In the genomic region with DNA sequence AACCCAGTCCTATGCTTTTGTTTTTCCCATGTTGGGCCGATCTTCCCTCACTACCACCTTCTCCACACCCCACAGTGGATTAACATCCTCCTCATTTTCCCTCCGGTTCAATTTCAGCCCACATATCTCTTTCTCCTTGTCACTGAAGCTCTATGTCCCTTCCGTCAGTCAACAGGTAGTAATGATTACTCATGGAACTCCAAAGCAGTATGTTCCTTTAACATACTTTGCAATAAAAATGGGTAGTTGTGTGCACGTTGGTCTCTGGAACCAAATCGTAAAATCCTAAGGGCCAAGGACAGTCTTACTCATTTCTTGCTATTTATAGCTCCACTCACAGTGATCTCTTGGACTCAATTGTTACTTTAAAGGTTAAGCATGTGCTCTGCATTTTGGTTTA, we compare ENCODE assay signal across 21 cellular contexts. TPM values are rescaled to one million over a fixed set of nuclear protein-coding genes. Genes with fewer than 3 reads are reported as not detected.
DNase-seq lines count a peak whose midpoint lies in the region; ATAC-seq and FAIRE-seq lines count a peak whose summit lies in the region.
"Had no signal": no experiment of that assay in that cellular context is flagged by ENCODE, and none has a peak within 500 bp of the region (broad histone marks: within the 10 kb centered on the region; RNA-seq: fewer than 3 reads in every experiment).

No MANE protein-coding gene starts in this region.

- H3K4me1 Mint-ChIP-seq in activated T-cell treated with anti-CD3 and anti-CD28 coated beads, Interleukin-2, amount 50 U/mL, for 72 hours (ENCODE audit: low read depth) = no peaks in the 10 kb centered on the region
- no peaks in the 10 kb centered on the region for H3K4me1 Mint-ChIP-seq in stimulated activated effector memory CD8-positive, alpha-beta T cell treated with anti-CD3 and anti-CD28 coated beads, Interleukin-12 subunit alpha, Interleukin-12 subunit beta, amount 100 ng/mL, for 72 hours
- H3K4me1 Mint-ChIP-seq: activated naive CD8-positive, alpha-beta T cell treated with anti-CD3 and anti-CD28 coated beads, Interleukin-2, amount 50 U/mL, for 24 hours had no signal

- ATAC-seq in left colon = peak; percentile 90
- ATAC-seq in HG02759 (IDR thresholded peaks at IDR 0.05; ENCODE audit: unreplicated experiment) = no peak
- no peak for ATAC-seq in activated T-cell treated with anti-CD3 and anti-CD28 coated beads, Interleukin-2, amount 50 U/mL, for 72 hours (replicated peaks in 1 of 2)
- ATAC-seq in stimulated activated effector memory CD8-positive, alpha-beta T cell treated with anti-CD3 and anti-CD28 coated beads, Interleukin-12 subunit alpha, Interleukin-12 subunit beta, amount 100 ng/mL, for 72 hours = no peak
- ATAC-seq: activated naive CD8-positive, alpha-beta T cell treated with anti-CD3 and anti-CD28 coated beads, Interleukin-2, amount 50 U/mL, for 24 hours; GM12878; sciatic nerve had no signal

- no peak overlapping the region for H3K27ac ChIP-seq in small intestine (ENCODE audit: low read depth in 1 of 2, low read length in 1 of 2)
- H3K27ac ChIP-seq: cardiac muscle cell, WERI-Rb-1 had no signal

- H3K9me3 ChIP-seq in adipocyte (ENCODE audit: control insufficient read depth, low read length) (no peaks in the 10 kb centered on the region), small intestine (ENCODE audit: control insufficient read depth, low read depth) (no peaks in the 10 kb centered on the region)
- H3K9me3 ChIP-seq: BE2C had no signal

- H3K27ac Mint-ChIP-seq in activated T-cell treated with anti-CD3 and anti-CD28 coated beads, Interleukin-2, amount 50 U/mL, for 72 hours = no peak overlapping the region
- H3K27ac Mint-ChIP-seq in stimulated activated effector memory CD8-positive, alpha-beta T cell treated with anti-CD3 and anti-CD28 coated beads, Interleukin-12 subunit alpha, Interleukin-12 subunit beta, amount 100 ng/mL, for 72 hours = no peak overlapping the region
- H3K27ac Mint-ChIP-seq: activated naive CD8-positive, alpha-beta T cell treated with anti-CD3 and anti-CD28 coated beads, Interleukin-2, amount 50 U/mL, for 24 hours; activated T-helper 2 cell treated with anti-CD3 and anti-CD28 coated beads, Interferon-gamma antibody, Interleukin-2, Interleukin-4, amounts not matched to agents 10 μg/mL and 5 μg/mL and 100 μg/mL, durations not matched to agents 14 hours and 24 hours and 36 hours had no signal

- peak; percentile 27 for DNase-seq in HT1080 (ENCODE audit: low read depth)
- no peak for DNase-seq in adipocyte (ENCODE audit: low read depth)
- DNase-seq in left colon = no peak
- DNase-seq in small intestine = peak; percentile 71
- DNase-seq in activated T-cell treated with anti-CD3 and anti-CD28 coated beads, Interleukin-2, amount 50 U/mL, for 72 hours = no peak
- no peak for DNase-seq in stimulated activated effector memory CD8-positive, alpha-beta T cell treated with anti-CD3 and anti-CD28 coated beads, Interleukin-12 subunit alpha, Interleukin-12 subunit beta, amount 100 ng/mL, for 72 hours (ENCODE audit: low spot score in 2 of 2)
- DNase-seq in HPDE6-E6E7 (ENCODE audit: extremely low spot score) = no peak
- DNase-seq: activated naive CD8-positive, alpha-beta T cell treated with anti-CD3 and anti-CD28 coated beads, Interleukin-2, amount 50 U/mL, for 24 hours; BE2C; Calu3; GDM1; NCI-H1694 treated with DMSO at 0.1 percent for 48 hours; stimulated activated CD4-positive, alpha-beta T cell treated with anti-CD3 and anti-CD28 coated beads, Interleukin-4, amount 100 ng/mL, for 4 hours; stimulated activated CD8-positive, alpha-beta memory T cell treated with anti-CD3 and anti-CD28 coated beads, Interleukin-4, amount 100 ng/mL, for 48 hours; T-helper 1 cell; WERI-Rb-1 had no signal

- H3K36me3 ChIP-seq in adipocyte (ENCODE audit: control insufficient read depth, insufficient read depth, low read length, severe bottlenecking) (no peaks in the 10 kb centered on the region), small intestine (ENCODE audit: control insufficient read depth in 2 of 2, insufficient read depth in 2 of 2, low read length in 2 of 2) (no peaks in the 10 kb centered on the region)
- H3K36me3 ChIP-seq: BE2C, cardiac muscle cell, WERI-Rb-1 had no signal

- H3K36me3 Mint-ChIP-seq in activated T-cell treated with anti-CD3 and anti-CD28 coated beads, Interleukin-2, amount 50 U/mL, for 72 hours (ENCODE audit: insufficient read depth in 2 of 2) = no peaks in the 10 kb centered on the region
- no peaks in the 10 kb centered on the region for H3K36me3 Mint-ChIP-seq in stimulated activated effector memory CD8-positive, alpha-beta T cell treated with anti-CD3 and anti-CD28 coated beads, Interleukin-12 subunit alpha, Interleukin-12 subunit beta, amount 100 ng/mL, for 72 hours

- H3K4me1 ChIP-seq in adipocyte (ENCODE audit: control insufficient read depth, insufficient read depth, low read length) = peaks cover 79% of the 10 kb centered on the region
- peaks cover 0 to 12% of the 10 kb centered on the region in 2 donors for H3K4me1 ChIP-seq in small intestine (ENCODE audit: control insufficient read depth in 2 of 2, insufficient read depth in 1 of 2, low read depth in 1 of 2, low read length in 1 of 2)
- H3K4me1 ChIP-seq: BE2C had no signal

- peaks cover 11% of the 10 kb centered on the region for H3K27me3 Mint-ChIP-seq in activated T-cell treated with anti-CD3 and anti-CD28 coated beads, Interleukin-2, amount 50 U/mL, for 72 hours (ENCODE audit: low read depth)

- no peaks in the 10 kb centered on the region for H3K27me3 ChIP-seq in adipocyte (replicated peaks; ENCODE audit: control insufficient read depth, insufficient read depth, low read length)
- no peaks in the 10 kb centered on the region for H3K27me3 ChIP-seq in small intestine (ENCODE audit: control insufficient read depth in 2 of 2, insufficient read depth in 2 of 2, low read length in 2 of 2)
- H3K27me3 ChIP-seq: BE2C had no signal

- no peaks in the 10 kb centered on the region for H3K9me3 Mint-ChIP-seq in activated T-cell treated with anti-CD3 and anti-CD28 coated beads, Interleukin-2, amount 50 U/mL, for 72 hours
- H3K9me3 Mint-ChIP-seq in stimulated activated effector memory CD8-positive, alpha-beta T cell treated with anti-CD3 and anti-CD28 coated beads, Interleukin-12 subunit alpha, Interleukin-12 subunit beta, amount 100 ng/mL, for 72 hours = no peaks in the 10 kb centered on the region
- H3K9me3 Mint-ChIP-seq: activated naive CD8-positive, alpha-beta T cell treated with anti-CD3 and anti-CD28 coated beads, Interleukin-2, amount 50 U/mL, for 24 hours; activated T-helper 2 cell treated with anti-CD3 and anti-CD28 coated beads, Interferon-gamma antibody, Interleukin-2, Interleukin-4, amounts not matched to agents 10 μg/mL and 5 μg/mL and 100 μg/mL, durations not matched to agents 14 hours and 24 hours and 36 hours had no signal

- no peak overlapping the region for H3K9ac ChIP-seq in adipocyte (ENCODE audit: low read length)

- WGBS in small intestine, 3 donors = 33 to 52% (median 45%) methylated on average over 5 of the region's 5 CpGs

- no peak overlapping the region for H3K4me3 Mint-ChIP-seq in activated T-cell treated with anti-CD3 and anti-CD28 coated beads, Interleukin-2, amount 50 U/mL, for 72 hours
- no peak overlapping the region for H3K4me3 Mint-ChIP-seq in stimulated activated effector memory CD8-positive, alpha-beta T cell treated with anti-CD3 and anti-CD28 coated beads, Interleukin-12 subunit alpha, Interleukin-12 subunit beta, amount 100 ng/mL, for 72 hours
- H3K4me3 Mint-ChIP-seq: activated naive CD8-positive, alpha-beta T cell treated with anti-CD3 and anti-CD28 coated beads, Interleukin-2, amount 50 U/mL, for 24 hours had no signal

- intact Hi-C loops in left colon (cut with DNase I, micrococcal nuclease) = no loop called here

- FAIRE-seq in small intestine (lab: Jason Lieb, UNC) = no peak
- FAIRE-seq: GM12878 had no signal

- H3K4me3 ChIP-seq in adipocyte (ENCODE audit: low read length) (peak overlapping the region; percentile 32), small intestine (ENCODE audit: low read depth in 1 of 2, low read length in 2 of 2) (no peak overlapping the region)
- H3K4me3 ChIP-seq: cardiac muscle cell, GM12878 had no signal

RNA-seq across cellular contexts. Expression of a gene that starts 20.2 kb away (rescaled TPM):
- total RNA-seq in HT1080 (2014; rRNA removed; shearing (Covaris generic)) = 28.6 and 30.7 TPM in 2 replicates
- 19.5 and 23.6 TPM in 2 replicates for polyA plus RNA-seq in HT1080 (2015; cell fraction: cytosol; rRNA removed)
- 47.1 and 48.9 TPM in 2 replicates for polyA plus RNA-seq in HT1080 (2015; cell fraction: nucleus; rRNA removed)
- 10 to 100 TPM in 1 of 2 donors, 1 to 10 TPM in 1; 3.3 to 14.2 TPM for total RNA-seq in left colon
- 1 to 10 TPM in 1 of 3 donors, under 1 TPM in 2; 0.81 to 6.6 (median 0.89) TPM for polyA plus RNA-seq in small intestine
- total RNA-seq in activated T-cell treated with anti-CD3 and anti-CD28 coated beads, Interleukin-2, amount 50 U/mL, for 72 hours = 1 to 10 TPM in 1 of 2 donors, under 1 TPM in 1; 0.67 to 2.8 TPM

Comparison
In these comparisons a context has a peak if more than half of its experiments do, and no peak if none do; other contexts are left out.
1. DNase-seq: peak in HT1080 (single experiment) and small intestine (single experiment); none in adipocyte (single experiment), left colon (0 of 2), activated T-cell treated with anti-CD3 and anti-CD28 coated beads, Interleukin-2, amount 50 U/mL, for 72 hours (0 of 2), stimulated activated effector memory CD8-positive, alpha-beta T cell treated with anti-CD3 and anti-CD28 coated beads, Interleukin-12 subunit alpha, Interleukin-12 subunit beta, amount 100 ng/mL, for 72 hours (0 of 2) and HPDE6-E6E7 (single experiment).